In genomic region chr14:73236752-73237218, GRCh38 we compare ENCODE assay signal across 10 cellular contexts. TPM values are rescaled to one million over a fixed set of nuclear protein-coding genes. Genes with fewer than 3 reads are reported as not detected.
DNase-seq lines count a peak whose midpoint lies in the region; ATAC-seq and TF ChIP-seq lines count a peak whose summit lies in the region.
"Had no signal": no experiment of that assay in that cellular context is flagged by ENCODE, and none has a peak within 500 bp of the region (broad histone marks: within the 10 kb centered on the region; RNA-seq: fewer than 3 reads in every experiment).

No MANE protein-coding gene starts in this region.

- H3K36me3 Mint-ChIP-seq in activated CD8-positive, alpha-beta memory T cell treated with anti-CD3 and anti-CD28 coated beads, Interleukin-2, amount 10 ng/mL, durations not matched to agents 7 days and 5 days, result no peaks in the 10 kb centered on the region
- H3K36me3 Mint-ChIP-seq in activated T-helper 1 cell treated with anti-CD3 and anti-CD28 coated beads, Interleukin-12 subunit alpha, Interleukin-12 subunit beta, Interleukin-2, Interleukin-4 antibody, amounts not matched to agents 30 ng/mL and 10 ng/mL and 1 ng/mL, durations not matched to agents 14 hours and 24 hours and 36 hours (ENCODE audit: low read depth), result peaks cover 2% of the 10 kb centered on the region

- peak overlapping the region; percentile 70; the same call in 1 of the 2 replicates for H3K4me3 ChIP-seq in iPS-18c (ENCODE audit: insufficient read depth, low read depth, low read length)
- peak overlapping the region; percentile 46 to 73 for H3K4me3 ChIP-seq in stomach smooth muscle (ENCODE audit: low read length in 2 of 2)
- H3K4me3 ChIP-seq in BE2C (ENCODE audit: low read depth, low read length), result no peak overlapping the region
- H3K4me3 ChIP-seq: SK-N-MC had no signal

- no peak for ATAC-seq in activated CD8-positive, alpha-beta memory T cell treated with anti-CD3 and anti-CD28 coated beads, Interleukin-2, amount 10 ng/mL, durations not matched to agents 7 days and 5 days
- ATAC-seq in HG02610 (IDR thresholded peaks at IDR 0.05; ENCODE audit: unreplicated experiment) (no peak), GM18873 (IDR thresholded peaks at IDR 0.05; ENCODE audit: low FRiP score, unreplicated experiment) (no peak)

- peaks cover 59% of the 10 kb centered on the region for H3K4me1 ChIP-seq in stomach smooth muscle (ENCODE audit: control insufficient read depth, insufficient read depth, low read length)
- no peaks in the 10 kb centered on the region for H3K4me1 ChIP-seq in BE2C

- no peak overlapping the region for H3K27ac ChIP-seq in stomach smooth muscle (ENCODE audit: low read length)
- H3K27ac ChIP-seq: SK-N-MC had no signal

- no peaks in the 10 kb centered on the region for H3K36me3 ChIP-seq in stomach smooth muscle (ENCODE audit: control insufficient read depth in 2 of 2, insufficient read depth in 2 of 2, low read length in 2 of 2)
- H3K36me3 ChIP-seq in BE2C, result no peaks in the 10 kb centered on the region

- intact Hi-C loops in activated T-helper 1 cell treated with anti-CD3 and anti-CD28 coated beads, Interleukin-12 subunit alpha, Interleukin-12 subunit beta, Interleukin-2, Interleukin-4 antibody, amounts not matched to agents 30 ng/mL and 10 ng/mL and 1 ng/mL, durations not matched to agents 14 hours and 24 hours and 36 hours (cut with micrococcal nuclease), result no loop called here

- no peak overlapping the region for H3K27ac Mint-ChIP-seq in activated CD8-positive, alpha-beta memory T cell treated with anti-CD3 and anti-CD28 coated beads, Interleukin-2, amount 10 ng/mL, durations not matched to agents 7 days and 5 days
- no peak overlapping the region for H3K27ac Mint-ChIP-seq in activated T-helper 1 cell treated with anti-CD3 and anti-CD28 coated beads, Interleukin-12 subunit alpha, Interleukin-12 subunit beta, Interleukin-2, Interleukin-4 antibody, amounts not matched to agents 30 ng/mL and 10 ng/mL and 1 ng/mL, durations not matched to agents 14 hours and 24 hours and 36 hours

- H3K4me3 Mint-ChIP-seq in activated CD8-positive, alpha-beta memory T cell treated with anti-CD3 and anti-CD28 coated beads, Interleukin-2, amount 10 ng/mL, durations not matched to agents 7 days and 5 days, result peak overlapping the region; percentile 45
- peak overlapping the region; percentile 68 for H3K4me3 Mint-ChIP-seq in activated T-helper 1 cell treated with anti-CD3 and anti-CD28 coated beads, Interleukin-12 subunit alpha, Interleukin-12 subunit beta, Interleukin-2, Interleukin-4 antibody, amounts not matched to agents 30 ng/mL and 10 ng/mL and 1 ng/mL, durations not matched to agents 14 hours and 24 hours and 36 hours

- peaks cover 80% of the 10 kb centered on the region for H3K27me3 Mint-ChIP-seq in activated CD8-positive, alpha-beta memory T cell treated with anti-CD3 and anti-CD28 coated beads, Interleukin-2, amount 10 ng/mL, durations not matched to agents 7 days and 5 days
- H3K27me3 Mint-ChIP-seq in activated T-helper 1 cell treated with anti-CD3 and anti-CD28 coated beads, Interleukin-12 subunit alpha, Interleukin-12 subunit beta, Interleukin-2, Interleukin-4 antibody, amounts not matched to agents 30 ng/mL and 10 ng/mL and 1 ng/mL, durations not matched to agents 14 hours and 24 hours and 36 hours (ENCODE audit: insufficient read depth), result peaks cover 72% of the 10 kb centered on the region

- H3K9me3 ChIP-seq in iPS-18c (ENCODE audit: control insufficient read depth, insufficient read depth, low read length), result no peaks in the 10 kb centered on the region
- H3K9me3 ChIP-seq in stomach smooth muscle (ENCODE audit: control insufficient read depth in 2 of 2, low read length in 2 of 2), result no peaks in the 10 kb centered on the region
- no peaks in the 10 kb centered on the region for H3K9me3 ChIP-seq in BE2C

- H3K9ac ChIP-seq in stomach smooth muscle (ENCODE audit: low read length in 2 of 2), result no peak overlapping the region

- peaks cover 19% of the 10 kb centered on the region for H3K4me1 Mint-ChIP-seq in activated CD8-positive, alpha-beta memory T cell treated with anti-CD3 and anti-CD28 coated beads, Interleukin-2, amount 10 ng/mL, durations not matched to agents 7 days and 5 days
- peaks cover 15% of the 10 kb centered on the region for H3K4me1 Mint-ChIP-seq in activated T-helper 1 cell treated with anti-CD3 and anti-CD28 coated beads, Interleukin-12 subunit alpha, Interleukin-12 subunit beta, Interleukin-2, Interleukin-4 antibody, amounts not matched to agents 30 ng/mL and 10 ng/mL and 1 ng/mL, durations not matched to agents 14 hours and 24 hours and 36 hours (ENCODE audit: low read depth)

- H3K9me3 Mint-ChIP-seq in activated CD8-positive, alpha-beta memory T cell treated with anti-CD3 and anti-CD28 coated beads, Interleukin-2, amount 10 ng/mL, durations not matched to agents 7 days and 5 days (ENCODE audit: low read depth), result no peaks in the 10 kb centered on the region
- no peaks in the 10 kb centered on the region for H3K9me3 Mint-ChIP-seq in activated T-helper 1 cell treated with anti-CD3 and anti-CD28 coated beads, Interleukin-12 subunit alpha, Interleukin-12 subunit beta, Interleukin-2, Interleukin-4 antibody, amounts not matched to agents 30 ng/mL and 10 ng/mL and 1 ng/mL, durations not matched to agents 14 hours and 24 hours and 36 hours

- TF ChIP-seq CTCF in BE2C (IDR thresholded peaks at IDR 0.05; ENCODE audit: low read depth, low read length), result no peak

- H3K27me3 ChIP-seq in stomach smooth muscle (ENCODE audit: control insufficient read depth in 1 of 2, insufficient read depth in 2 of 2, low read length in 2 of 2) (peaks cover 2 to 4% of the 10 kb centered on the region in 2 donors), BE2C (peaks cover 44% of the 10 kb centered on the region)

- DNase-seq in activated CD8-positive, alpha-beta memory T cell treated with anti-CD3 and anti-CD28 coated beads, Interleukin-2, amount 10 ng/mL, durations not matched to agents 7 days and 5 days, result no peak
- DNase-seq in activated CD8-positive, alpha-beta memory T cell treated with anti-CD3 and anti-CD28 coated beads for 24 hours, result no peak
- DNase-seq in activated T-helper 1 cell treated with anti-CD3 and anti-CD28 coated beads, Interleukin-12 subunit alpha, Interleukin-12 subunit beta, Interleukin-2, Interleukin-4 antibody, amounts not matched to agents 30 ng/mL and 10 ng/mL and 1 ng/mL, durations not matched to agents 14 hours and 24 hours and 36 hours (ENCODE audit: low spot score), result no peak
- DNase-seq in BE2C, result no peak
- DNase-seq: stimulated activated CD4-positive, alpha-beta T cell treated with anti-CD3 and anti-CD28 coated beads, Interleukin-4, amount 100 ng/mL, for 1 hour had no signal

- CTCF ChIA-PET in activated CD8-positive, alpha-beta memory T cell treated with anti-CD3 and anti-CD28 coated beads, Interleukin-2, amount 10 ng/mL, durations not matched to agents 7 days and 5 days (lab: Charles Lee), result no interaction called here

RNA-seq across cellular contexts. Expression of gene PAPLN, which starts 0.5 kb away (rescaled TPM):
- 1 to 10 TPM in 1 of 2 experiments, under 1 TPM in 1; 0.73 to 1.8 TPM for total RNA-seq in activated CD8-positive, alpha-beta memory T cell treated with anti-CD3 and anti-CD28 coated beads, Interleukin-2, amount 10 ng/mL, durations not matched to agents 7 days and 5 days
- total RNA-seq in activated T-helper 1 cell treated with anti-CD3 and anti-CD28 coated beads, Interleukin-12 subunit alpha, Interleukin-12 subunit beta, Interleukin-2, Interleukin-4 antibody, amounts not matched to agents 30 ng/mL and 10 ng/mL and 1 ng/mL, durations not matched to agents 14 hours and 24 hours and 36 hours, result 0.39 and 0.96 TPM in 2 replicates
- polyA plus RNA-seq in BE2C (2012; ENCODE audit: insufficient read depth, insufficient read length, low read depth), result 2.9 TPM
